12 cellular contexts compared by ENCODE assay signal in the genomic region with DNA sequence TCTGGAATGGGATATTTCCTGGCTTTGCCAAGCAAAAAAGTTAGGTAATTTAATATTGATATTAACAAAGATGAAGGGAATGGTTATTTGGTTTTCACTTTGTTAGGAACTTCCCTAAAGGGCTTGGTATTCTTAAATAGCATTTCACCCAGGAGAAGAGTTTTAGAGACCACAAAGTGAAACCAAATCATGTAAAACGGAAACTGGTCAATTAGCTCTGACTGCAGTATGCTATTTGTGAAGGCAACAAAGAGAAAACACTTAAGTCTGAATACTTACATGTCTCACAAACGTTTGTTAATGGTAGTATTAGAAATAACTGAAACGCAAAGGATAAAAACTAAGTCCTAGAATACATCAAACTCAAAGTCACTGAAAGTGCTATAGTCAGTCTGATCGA. TPM values are rescaled to one million over a fixed set of nuclear protein-coding genes. Genes with fewer than 3 reads are reported as not detected.
DNase-seq lines count a peak whose midpoint lies in the region; ATAC-seq and TF ChIP-seq lines count a peak whose summit lies in the region.
"Had no signal": no experiment of that assay in that cellular context is flagged by ENCODE, and none has a peak within 500 bp of the region (broad histone marks: within the 10 kb centered on the region; RNA-seq: fewer than 3 reads in every experiment).

No MANE protein-coding gene starts in this region.

- TF ChIP-seq CTCF in NB4 (IDR thresholded peaks at IDR 0.05; ENCODE audit: low read depth, low read length): no peak

- H3K27ac ChIP-seq in BLaER1 treated with 17β-estradiol and CSF1 and Interleukin-3, amounts not matched to agents 10 nM and 100 nM: peak overlapping the region in 4 of 11 experiments; percentile 14 to 38 (median 24); a peak in 2 of 22 replicates
- H3K27ac ChIP-seq in caudate nucleus (ENCODE audit: low read depth, low read length): no peak overlapping the region
- H3K27ac ChIP-seq: ovary had no signal

- H4K20me1 ChIP-seq in BLaER1 treated with 17β-estradiol and CSF1 and Interleukin-3, amounts not matched to agents 10 nM and 100 nM: no peaks in the 10 kb centered on the region

- no peaks in the 10 kb centered on the region for H3K27me3 Mint-ChIP-seq in activated T-cell treated with anti-CD3 and anti-CD28 coated beads, Interleukin-2, amount 50 U/mL, for 4 hours (ENCODE audit: low read depth)
- H3K27me3 Mint-ChIP-seq in activated CD4-positive, alpha-beta memory T cell treated with anti-CD3 and anti-CD28 coated beads, Interleukin-2, amount 10 ng/mL, durations not matched to agents 7 days and 5 days: no peaks in the 10 kb centered on the region

- DNase-seq in NB4 (ENCODE audit: low read depth) (peak; percentile 19), caudate nucleus (lab: John Stamatoyannopoulos, UW) (no peak)
- no peak for DNase-seq in activated naive CD4-positive, alpha-beta T cell treated with Interleukin-2 at 50 U/mL for 16 hours
- no peak for DNase-seq in activated T-cell treated with anti-CD3 and anti-CD28 coated beads, Interleukin-2, amount 50 U/mL, for 4 hours
- no peak for DNase-seq in activated CD4-positive, alpha-beta memory T cell treated with anti-CD3 and anti-CD28 coated beads, Interleukin-2, amount 10 ng/mL, durations not matched to agents 7 days and 5 days
- DNase-seq: BE2C, IMR-90, ovary had no signal

- H3K4me3 Mint-ChIP-seq in activated T-cell treated with anti-CD3 and anti-CD28 coated beads, Interleukin-2, amount 50 U/mL, for 4 hours: no peak overlapping the region
- H3K4me3 Mint-ChIP-seq in activated CD4-positive, alpha-beta memory T cell treated with anti-CD3 and anti-CD28 coated beads, Interleukin-2, amount 10 ng/mL, durations not matched to agents 7 days and 5 days: no peak overlapping the region

- peaks cover 12% of the 10 kb centered on the region for H3K4me1 Mint-ChIP-seq in activated T-cell treated with anti-CD3 and anti-CD28 coated beads, Interleukin-2, amount 50 U/mL, for 4 hours (ENCODE audit: low read depth)
- peaks cover 3% of the 10 kb centered on the region for H3K4me1 Mint-ChIP-seq in activated CD4-positive, alpha-beta memory T cell treated with anti-CD3 and anti-CD28 coated beads, Interleukin-2, amount 10 ng/mL, durations not matched to agents 7 days and 5 days

- peaks cover 18 to 22% (median 21%) of the 10 kb centered on the region in 10 experiments for H3K4me1 ChIP-seq in BLaER1 treated with 17β-estradiol and CSF1 and Interleukin-3, amounts not matched to agents 10 nM and 100 nM
- H3K4me1 ChIP-seq: BE2C had no signal

- no peaks in the 10 kb centered on the region for H3K36me3 ChIP-seq in BLaER1 treated with 17β-estradiol and CSF1 and Interleukin-3, amounts not matched to agents 10 nM and 100 nM
- H3K36me3 ChIP-seq: BE2C, ovary had no signal

- H3K9ac ChIP-seq in BLaER1 treated with 17β-estradiol and CSF1 and Interleukin-3, amounts not matched to agents 10 nM and 100 nM: peak overlapping the region in 2 of 11 experiments; percentile 15 to 32; a peak in 3 of 22 replicates

- no peak for TF ChIP-seq POLR2A in NB4 (IDR thresholded peaks at IDR 0.05; ENCODE audit: extremely low read depth, insufficient read length)

- H3K4me2 ChIP-seq in BLaER1 treated with 17β-estradiol and CSF1 and Interleukin-3, amounts not matched to agents 10 nM and 100 nM: peak overlapping the region; percentile 56 to 86 (median 68); a peak in 21 of 22 replicates

- H3K9me3 ChIP-seq in BLaER1 treated with 17β-estradiol and CSF1 and Interleukin-3, amounts not matched to agents 10 nM and 100 nM (replicated peaks in 1 of 11): no peaks in the 10 kb centered on the region
- H3K9me3 ChIP-seq: BE2C, ovary had no signal

- peak overlapping the region in 4 of 10 experiments; percentile 25 to 43 (median 34); a peak in 4 of 20 replicates for H3K4me3 ChIP-seq in BLaER1 treated with 17β-estradiol and CSF1 and Interleukin-3, amounts not matched to agents 10 nM and 100 nM
- H3K4me3 ChIP-seq in NB4 (ENCODE audit: low read depth, low read length): no peak overlapping the region
- H3K4me3 ChIP-seq: ovary had no signal

- H3K27me3 ChIP-seq in BLaER1 treated with 17β-estradiol and CSF1 and Interleukin-3, amounts not matched to agents 10 nM and 100 nM: no peaks in the 10 kb centered on the region
- H3K27me3 ChIP-seq: BE2C, ovary had no signal

- ATAC-seq in GM19043 (IDR thresholded peaks at IDR 0.05; ENCODE audit: low read depth, unreplicated experiment) (peak; percentile 80), HG02798 (IDR thresholded peaks at IDR 0.05; ENCODE audit: poor library complexity, unreplicated experiment) (peak; percentile 78)
- no peak for ATAC-seq in activated T-cell treated with anti-CD3 and anti-CD28 coated beads, Interleukin-2, amount 50 U/mL, for 4 hours

- H3K9me3 Mint-ChIP-seq in activated T-cell treated with anti-CD3 and anti-CD28 coated beads, Interleukin-2, amount 50 U/mL, for 4 hours: no peaks in the 10 kb centered on the region
- no peaks in the 10 kb centered on the region for H3K9me3 Mint-ChIP-seq in activated CD4-positive, alpha-beta memory T cell treated with anti-CD3 and anti-CD28 coated beads, Interleukin-2, amount 10 ng/mL, durations not matched to agents 7 days and 5 days
- H3K9me3 Mint-ChIP-seq: activated T-helper 2 cell treated with anti-CD3 and anti-CD28 coated beads, Interferon-gamma antibody, Interleukin-2, Interleukin-4, amounts not matched to agents 10 μg/mL and 5 μg/mL and 100 μg/mL, durations not matched to agents 14 hours and 24 hours and 36 hours had no signal

- no peak overlapping the region for H3K27ac Mint-ChIP-seq in activated CD4-positive, alpha-beta memory T cell treated with anti-CD3 and anti-CD28 coated beads, Interleukin-2, amount 10 ng/mL, durations not matched to agents 7 days and 5 days
- H3K27ac Mint-ChIP-seq: activated T-helper 2 cell treated with anti-CD3 and anti-CD28 coated beads, Interferon-gamma antibody, Interleukin-2, Interleukin-4, amounts not matched to agents 10 μg/mL and 5 μg/mL and 100 μg/mL, durations not matched to agents 14 hours and 24 hours and 36 hours had no signal

- H3K36me3 Mint-ChIP-seq in activated T-cell treated with anti-CD3 and anti-CD28 coated beads, Interleukin-2, amount 50 U/mL, for 4 hours (ENCODE audit: insufficient read depth): peaks cover 2% of the 10 kb centered on the region
- H3K36me3 Mint-ChIP-seq in activated CD4-positive, alpha-beta memory T cell treated with anti-CD3 and anti-CD28 coated beads, Interleukin-2, amount 10 ng/mL, durations not matched to agents 7 days and 5 days (ENCODE audit: low read depth): no peaks in the 10 kb centered on the region

- CTCF ChIA-PET in activated CD4-positive, alpha-beta memory T cell treated with anti-CD3 and anti-CD28 coated beads, Interleukin-2, amount 10 ng/mL, durations not matched to agents 7 days and 5 days (lab: Charles Lee): no interaction called here

- POLR2A ChIA-PET in activated CD4-positive, alpha-beta memory T cell treated with anti-CD3 and anti-CD28 coated beads, Interleukin-2, amount 10 ng/mL, durations not matched to agents 7 days and 5 days (lab: Charles Lee): no interaction called here

RNA-seq across cellular contexts. Expression of a gene that starts 32.4 kb away (rescaled TPM):
- 10 to 100 TPM; 19.0 to 21.3 (median 19.9) TPM for total RNA-seq in activated T-cell treated with anti-CD3 and anti-CD28 coated beads, Interleukin-2, amount 50 U/mL, for 4 hours
- 1 to 10 TPM; 5.2 to 6.2 TPM for total RNA-seq in activated CD4-positive, alpha-beta memory T cell treated with anti-CD3 and anti-CD28 coated beads, Interleukin-2, amount 10 ng/mL, durations not matched to agents 7 days and 5 days

Comparison
In these comparisons a context has a peak if more than half of its experiments do, and no peak if none do; other contexts are left out.
1. ATAC-seq: peak in GM19043 (single experiment) and HG02798 (single experiment); none in activated T-cell treated with anti-CD3 and anti-CD28 coated beads, Interleukin-2, amount 50 U/mL, for 4 hours (0 of 2).